Comparison of ENCODE assay signal across 1 cellular context in the genomic region with DNA sequence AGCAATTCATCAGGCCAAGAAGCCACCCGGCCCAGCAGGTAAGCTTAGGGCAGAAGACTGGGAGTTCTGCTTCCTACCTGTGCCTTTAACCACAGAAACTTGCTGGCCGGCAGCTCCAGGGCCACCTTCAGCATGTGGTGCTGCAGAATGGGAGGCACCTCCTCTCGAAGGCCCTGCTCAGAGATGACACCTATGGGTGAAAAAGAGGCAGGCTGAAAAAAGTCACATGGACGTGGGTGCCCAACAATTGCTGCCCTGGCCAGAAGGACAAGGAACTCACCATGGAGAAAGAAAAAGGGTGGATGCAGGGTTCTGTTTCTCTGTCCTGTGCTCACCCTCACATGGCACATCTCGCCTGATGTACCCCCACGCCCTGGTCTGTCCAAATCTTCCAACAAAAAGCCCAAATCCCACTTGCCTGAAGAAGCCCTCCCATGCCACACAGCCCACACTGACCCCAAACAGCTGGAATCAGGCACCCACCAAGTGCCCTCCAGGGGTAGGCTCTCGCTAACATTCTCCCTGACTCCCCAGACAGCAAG.
TF ChIP-seq lines count a peak whose summit lies in the region.

No MANE protein-coding gene starts in this region.

TF ChIP-seq in SK-N-SH treated with all-trans-retinoic acid at 6 μM for 48 hours, 23 proteins besides CTCF, POLR2A, EP300 and RAD21 (continued from another document):
- TF ChIP-seq TCF4 (CRISPR knock-in tag; IDR thresholded peaks at IDR 0.05; ENCODE audit: borderline replicate concordance) (no peak), ISL1 (CRISPR knock-in tag; IDR thresholded peaks at IDR 0.05) (no peak), ZNF565 (CRISPR knock-in tag; conservative IDR thresholded peaks at IDR 0.05; ENCODE audit: low read depth) (no peak), ZNF70 (CRISPR knock-in tag; IDR thresholded peaks at IDR 0.05) (no peak), BACH2 (CRISPR knock-in tag; IDR thresholded peaks at IDR 0.05; ENCODE audit: borderline replicate concordance) (no peak), OSR1 (CRISPR knock-in tag; IDR thresholded peaks at IDR 0.05) (no peak), CSDC2 (CRISPR knock-in tag; IDR thresholded peaks at IDR 0.05) (no peak), ZNF8 (CRISPR knock-in tag; IDR thresholded peaks at IDR 0.05) (no peak), PPARA (CRISPR knock-in tag; IDR thresholded peaks at IDR 0.05; ENCODE audit: borderline replicate concordance) (no peak), ARNTL (CRISPR knock-in tag; IDR thresholded peaks at IDR 0.05; ENCODE audit: borderline replicate concordance, low read depth) (no peak), ZFP30 (CRISPR knock-in tag; IDR thresholded peaks at IDR 0.05) (no peak)
- TF ChIP-seq, protein P1, sequence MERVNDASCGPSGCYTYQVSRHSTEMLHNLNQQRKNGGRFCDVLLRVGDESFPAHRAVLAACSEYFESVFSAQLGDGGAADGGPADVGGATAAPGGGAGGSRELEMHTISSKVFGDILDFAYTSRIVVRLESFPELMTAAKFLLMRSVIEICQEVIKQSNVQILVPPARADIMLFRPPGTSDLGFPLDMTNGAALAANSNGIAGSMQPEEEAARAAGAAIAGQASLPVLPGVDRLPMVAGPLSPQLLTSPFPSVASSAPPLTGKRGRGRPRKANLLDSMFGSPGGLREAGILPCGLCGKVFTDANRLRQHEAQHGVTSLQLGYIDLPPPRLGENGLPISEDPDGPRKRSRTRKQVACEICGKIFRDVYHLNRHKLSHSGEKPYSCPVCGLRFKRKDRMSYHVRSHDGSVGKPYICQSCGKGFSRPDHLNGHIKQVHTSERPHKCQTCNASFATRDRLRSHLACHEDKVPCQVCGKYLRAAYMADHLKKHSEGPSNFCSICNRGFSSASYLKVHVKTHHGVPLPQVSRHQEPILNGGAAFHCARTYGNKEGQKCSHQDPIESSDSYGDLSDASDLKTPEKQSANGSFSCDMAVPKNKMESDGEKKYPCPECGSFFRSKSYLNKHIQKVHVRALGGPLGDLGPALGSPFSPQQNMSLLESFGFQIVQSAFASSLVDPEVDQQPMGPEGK (CRISPR knock-in tag; IDR thresholded peaks at IDR 0.05; ENCODE audit: borderline replicate concordance) = no peak
- TF ChIP-seq, protein P2, sequence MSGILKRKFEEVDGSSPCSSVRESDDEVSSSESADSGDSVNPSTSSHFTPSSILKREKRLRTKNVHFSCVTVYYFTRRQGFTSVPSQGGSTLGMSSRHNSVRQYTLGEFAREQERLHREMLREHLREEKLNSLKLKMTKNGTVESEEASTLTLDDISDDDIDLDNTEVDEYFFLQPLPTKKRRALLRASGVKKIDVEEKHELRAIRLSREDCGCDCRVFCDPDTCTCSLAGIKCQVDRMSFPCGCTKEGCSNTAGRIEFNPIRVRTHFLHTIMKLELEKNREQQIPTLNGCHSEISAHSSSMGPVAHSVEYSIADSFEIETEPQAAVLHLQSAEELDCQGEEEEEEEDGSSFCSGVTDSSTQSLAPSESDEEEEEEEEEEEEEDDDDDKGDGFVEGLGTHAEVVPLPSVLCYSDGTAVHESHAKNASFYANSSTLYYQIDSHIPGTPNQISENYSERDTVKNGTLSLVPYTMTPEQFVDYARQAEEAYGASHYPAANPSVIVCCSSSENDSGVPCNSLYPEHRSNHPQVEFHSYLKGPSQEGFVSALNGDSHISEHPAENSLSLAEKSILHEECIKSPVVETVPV (CRISPR knock-in tag; IDR thresholded peaks at IDR 0.05) = no peak
